6 cellular contexts compared by ENCODE assay signal in the genomic region with DNA sequence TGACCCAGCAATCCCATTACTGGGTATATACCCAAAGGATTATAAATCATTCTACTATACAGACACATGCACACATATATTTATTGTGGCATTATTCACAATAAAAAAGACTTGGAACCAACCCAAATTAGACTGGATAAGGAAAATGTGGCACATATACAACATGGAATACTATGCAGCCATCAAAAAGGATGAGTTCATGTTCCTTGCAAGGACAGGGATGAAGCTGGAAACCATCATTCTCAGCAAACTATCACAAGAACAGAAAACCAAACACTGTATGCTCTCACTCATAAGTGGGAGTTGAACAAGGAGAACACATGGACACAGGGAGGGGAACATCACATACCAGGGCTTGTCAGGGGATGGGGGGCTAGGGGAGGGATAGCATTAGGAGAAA. TPM values are rescaled to one million over a fixed set of nuclear protein-coding genes. Genes with fewer than 3 reads are reported as not detected.
"Had no signal": no experiment of that assay in that cellular context is flagged by ENCODE, and none has a peak within 500 bp of the region (broad histone marks: within the 10 kb centered on the region; RNA-seq: fewer than 3 reads in every experiment).

No MANE protein-coding gene starts in this region.

RNA-seq across cellular contexts. Expression of gene DSPP, which starts 34.0 kb away (rescaled TPM):
- total RNA-seq: GM23338, H1, H9, HepG2, HFFc6, HT1080 had no signal

RNA-seq across cellular contexts. Expression of gene SPARCL1, which starts 45.2 kb away (rescaled TPM):
- total RNA-seq: HFFc6, HT1080 had no signal
